1 cellular context compared by ENCODE assay signal in genomic region chr17:50364715-50365114, GRCh38.
TF ChIP-seq lines count a peak whose summit lies in the region.

No MANE protein-coding gene starts in this region.

TF ChIP-seq in H1, 55 proteins besides CTCF, POLR2A, EP300 and RAD21:
- TF ChIP-seq TAF1 (IDR thresholded peaks at IDR 0.05; ENCODE audit: low read depth, low read length) (0 out of 2 replicates have a peak, but pooled peaks have one; percentile 17), JUND (IDR thresholded peaks at IDR 0.05; ENCODE audit: low read length) (peak; percentile 18; the same call in 1 of the 2 replicates), FOSL1 (IDR thresholded peaks at IDR 0.05; ENCODE audit: insufficient read depth, low read depth, low read length) (no peak)
